8 cellular contexts compared by ENCODE assay signal in the genomic region with DNA sequence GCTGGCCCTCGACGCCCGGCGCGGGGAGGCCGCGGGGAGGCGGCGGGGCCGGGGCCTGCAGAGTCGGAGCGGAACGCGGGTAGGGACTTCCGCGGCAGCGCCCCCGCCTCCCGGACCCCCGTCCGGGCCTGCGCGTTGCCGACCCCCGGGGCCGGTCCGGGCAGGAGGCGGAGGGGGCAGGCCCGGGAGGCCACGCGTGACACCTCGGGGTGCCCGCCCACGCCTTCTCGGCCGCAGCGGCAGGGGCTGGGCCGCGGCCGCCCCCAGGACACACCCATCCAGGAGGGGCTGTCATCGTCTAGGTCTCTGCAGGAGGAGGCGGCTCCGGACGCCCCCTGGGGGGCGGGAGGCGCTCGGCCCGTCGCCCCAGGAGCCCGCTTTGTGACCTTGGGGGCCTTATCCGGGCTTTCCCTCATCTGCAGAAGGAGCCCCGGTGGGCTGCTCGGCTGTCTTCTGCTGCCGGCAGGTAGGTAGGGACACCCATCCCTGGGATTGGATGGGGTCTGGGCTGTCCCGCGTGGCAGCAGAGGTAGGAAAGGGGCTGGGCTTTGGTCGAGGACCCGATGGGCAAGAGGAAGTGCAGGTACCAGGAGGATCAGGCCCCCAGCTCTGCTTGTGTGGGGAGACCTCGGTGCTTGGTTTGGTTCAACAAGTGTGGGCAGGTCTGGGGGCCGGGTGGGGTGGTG. TPM values are rescaled to one million over a fixed set of nuclear protein-coding genes. Genes with fewer than 3 reads are reported as not detected.
DNase-seq lines count a peak whose midpoint lies in the region; ATAC-seq and TF ChIP-seq lines count a peak whose summit lies in the region.

No MANE protein-coding gene starts in this region.

- CTCF ChIA-PET in RWPE1 (lab: Yijun Ruan, JAX) = no interaction called here
- CTCF ChIA-PET in activated naive CD4-positive, alpha-beta T cell treated with anti-CD3 and anti-CD28 coated beads, Interleukin-2, amount 10 ng/mL, durations not matched to agents 7 days and 5 days (lab: Charles Lee) = no interaction called here

- POLR2A ChIA-PET in RWPE1 (lab: Yijun Ruan, JAX; ENCODE audit: low non-redundant PET) = no interaction called here

- H3K4me3 ChIP-seq in smooth muscle cell = peak overlapping the region; percentile 76

- no peaks in the 10 kb centered on the region for H3K9me3 ChIP-seq in smooth muscle cell (replicated peaks; ENCODE audit: low read depth)

- H3K4me3 Mint-ChIP-seq in activated naive CD4-positive, alpha-beta T cell treated with anti-CD3 and anti-CD28 coated beads, Interleukin-2, amount 10 ng/mL, durations not matched to agents 7 days and 5 days = peak overlapping the region; percentile 82

- H3K27me3 ChIP-seq in smooth muscle cell (ENCODE audit: low read depth) = no peaks in the 10 kb centered on the region

- H3K36me3 Mint-ChIP-seq in activated naive CD4-positive, alpha-beta T cell treated with anti-CD3 and anti-CD28 coated beads, Interleukin-2, amount 10 ng/mL, durations not matched to agents 7 days and 5 days = peaks cover 34% of the 10 kb centered on the region

- H4K20me1 ChIP-seq in smooth muscle cell (ENCODE audit: low read depth) = peaks cover 28% of the 10 kb centered on the region

- peaks cover 9% of the 10 kb centered on the region for H3K27me3 Mint-ChIP-seq in activated naive CD4-positive, alpha-beta T cell treated with anti-CD3 and anti-CD28 coated beads, Interleukin-2, amount 10 ng/mL, durations not matched to agents 7 days and 5 days

- peaks cover 5% of the 10 kb centered on the region for H3K9me3 Mint-ChIP-seq in activated naive CD4-positive, alpha-beta T cell treated with anti-CD3 and anti-CD28 coated beads, Interleukin-2, amount 10 ng/mL, durations not matched to agents 7 days and 5 days

- WGBS in smooth muscle cell (ENCODE audit: low lambda C conversion rate) = 10% methylated on average over 18 of the region's 60 CpGs

- peaks cover 29% of the 10 kb centered on the region for H3K79me2 ChIP-seq in smooth muscle cell (ENCODE audit: low read depth)

- peaks cover 4% of the 10 kb centered on the region for H3K4me1 ChIP-seq in smooth muscle cell (ENCODE audit: low read depth)

- no peak overlapping the region for H2AFZ ChIP-seq in smooth muscle cell (ENCODE audit: low read depth)

- ATAC-seq in GM18907 (IDR thresholded peaks at IDR 0.05; ENCODE audit: unreplicated experiment) (peak; percentile 81), HG03135 (IDR thresholded peaks at IDR 0.05; ENCODE audit: unreplicated experiment) (peak; percentile 81)

- no peaks in the 10 kb centered on the region for H3F3A ChIP-seq in smooth muscle cell (ENCODE audit: low read depth)

- H3K36me3 ChIP-seq in smooth muscle cell (ENCODE audit: low read depth) = no peaks in the 10 kb centered on the region

- H3K9ac ChIP-seq in smooth muscle cell (ENCODE audit: low read depth) = peak overlapping the region; percentile 53

- peak overlapping the region; percentile 94 for H3K4me2 ChIP-seq in smooth muscle cell

- TF ChIP-seq CTCF in C4-2B (conservative IDR thresholded peaks at IDR 0.05) = no peak
- peak; percentile 40 for TF ChIP-seq CTCF in RWPE1 (conservative IDR thresholded peaks at IDR 0.05; ENCODE audit: low read depth)
- TF ChIP-seq CTCF in smooth muscle cell (IDR thresholded peaks at IDR 0.05; ENCODE audit: borderline replicate concordance, insufficient read depth, poor library complexity, severe bottlenecking) = peak; percentile 39

- H3K27ac ChIP-seq in C4-2B (peak overlapping the region; percentile 95), RWPE1 (peak overlapping the region; percentile 74), smooth muscle cell (ENCODE audit: low read depth) (no peak overlapping the region)

- H3K27ac Mint-ChIP-seq in activated naive CD4-positive, alpha-beta T cell treated with anti-CD3 and anti-CD28 coated beads, Interleukin-2, amount 10 ng/mL, durations not matched to agents 7 days and 5 days = peak overlapping the region; percentile 87

- H3K4me1 Mint-ChIP-seq in activated naive CD4-positive, alpha-beta T cell treated with anti-CD3 and anti-CD28 coated beads, Interleukin-2, amount 10 ng/mL, durations not matched to agents 7 days and 5 days = peaks cover 29% of the 10 kb centered on the region

- DNase-seq in RWPE1 (ENCODE audit: low spot score) (peak; percentile 57), hepatic stellate cell (ENCODE audit: low spot score) (peak; percentile 70), smooth muscle cell (lab: John Stamatoyannopoulos, UW; ENCODE audit: unreplicated experiment) (no peak), T1000 (lab: John Stamatoyannopoulos, UW) (no peak)
- DNase-seq in activated naive CD4-positive, alpha-beta T cell treated with anti-CD3 and anti-CD28 coated beads, Interleukin-2, amount 10 ng/mL, durations not matched to agents 7 days and 5 days = peak; percentile 73

RNA-seq across cellular contexts. Expression of a gene that starts 0.6 kb away (rescaled TPM):
- 6.6 and 8.7 TPM in 2 replicates for total RNA-seq in smooth muscle cell
- polyA plus RNA-seq in smooth muscle cell = 8.3 and 15.9 TPM in 2 replicates

RNA-seq across cellular contexts. Expression of a gene that starts 22.3 kb away (rescaled TPM):
- 5.6 and 8.9 TPM in 2 replicates for total RNA-seq in smooth muscle cell
- polyA plus RNA-seq in smooth muscle cell = 9.2 and 10.3 TPM in 2 replicates

RNA-seq across cellular contexts. Expression of a gene that starts 47.9 kb away (rescaled TPM):
- 13.4 and 14.7 TPM in 2 replicates for total RNA-seq in smooth muscle cell
- polyA plus RNA-seq in smooth muscle cell = 17.6 and 25.9 TPM in 2 replicates

Comparison
In these comparisons a context has a peak if more than half of its experiments do, and no peak if none do; other contexts are left out.
1. DNase-seq: peak in RWPE1 (single experiment), activated naive CD4-positive, alpha-beta T cell treated with anti-CD3 and anti-CD28 coated beads, Interleukin-2, amount 10 ng/mL, durations not matched to agents 7 days and 5 days (single experiment) and hepatic stellate cell (single experiment); none in smooth muscle cell (single experiment) and T1000 (single experiment).